1 cellular context compared by ENCODE assay signal in genomic region chr3:167938516-167938915, GRCh38.
TF ChIP-seq lines count a peak whose summit lies in the region.

No MANE protein-coding gene starts in this region.

TF ChIP-seq in K562, 482 proteins besides CTCF, POLR2A, EP300 and RAD21 (continued from another document):
- TF ChIP-seq E2F5 (CRISPR knock-in tag; IDR thresholded peaks at IDR 0.05) (no peak), MLLT1 (IDR thresholded peaks at IDR 0.05) (no peak), TSHZ1 (CRISPR knock-in tag; IDR thresholded peaks at IDR 0.05) (no peak), MED1 (CRISPR knock-in tag; IDR thresholded peaks at IDR 0.05; ENCODE audit: borderline replicate concordance) (no peak), MAFG (tag; conservative IDR thresholded peaks at IDR 0.05) (peak; percentile 86), NR3C1 (CRISPR knock-in tag; IDR thresholded peaks at IDR 0.05) (no peak), NEUROD1 (IDR thresholded peaks at IDR 0.05; ENCODE audit: borderline replicate concordance, low read depth, low read length, partially characterized antibody) (no peak), MAFF (IDR thresholded peaks at IDR 0.05; ENCODE audit: low read length) (peak; percentile 94), MAFK (IDR thresholded peaks at IDR 0.05; ENCODE audit: low read length) (peak; percentile 95), ELK1 (CRISPR knock-in tag; IDR thresholded peaks at IDR 0.05) (no peak), ZNF280B (CRISPR knock-in tag; IDR thresholded peaks at IDR 0.05) (no peak)
TF ChIP-seq in K562: peak in this region for 5.
